Comparison of ENCODE assay signal across 14 cellular contexts in the genomic region with DNA sequence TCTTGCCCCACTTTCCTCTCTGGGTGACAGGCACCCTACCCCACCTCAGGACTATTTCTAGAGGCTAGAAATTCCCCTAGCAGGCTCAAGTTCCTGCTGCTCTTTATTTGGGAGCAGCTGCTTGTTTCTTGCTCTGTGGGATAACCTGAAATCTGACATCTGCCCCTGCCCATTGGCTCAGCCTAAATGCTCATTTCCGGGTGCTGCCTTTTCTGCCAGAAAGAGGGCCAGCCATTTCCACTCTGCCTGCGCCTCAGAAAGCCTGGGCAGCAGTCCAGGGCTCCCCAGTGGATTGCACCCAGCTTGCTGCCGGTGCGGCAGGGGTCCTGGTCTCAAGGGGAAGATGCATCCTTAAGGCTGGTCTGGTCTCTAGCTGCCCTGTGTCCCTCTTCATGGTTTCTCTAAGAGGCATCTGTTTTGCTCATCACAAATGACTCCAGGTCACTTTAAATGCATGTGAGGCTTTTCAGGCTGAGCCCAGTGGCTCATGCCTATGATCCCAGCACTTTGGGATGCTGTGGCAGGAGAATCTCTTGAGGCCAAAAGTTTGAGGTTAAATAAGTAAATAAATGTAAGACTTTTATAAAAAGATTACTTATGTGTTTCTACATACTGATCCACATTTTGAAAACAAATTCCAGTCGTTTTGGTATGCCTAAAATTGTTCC. TPM values are rescaled to one million over a fixed set of nuclear protein-coding genes. Genes with fewer than 3 reads are reported as not detected.
DNase-seq lines count a peak whose midpoint lies in the region; ATAC-seq, FAIRE-seq and TF ChIP-seq lines count a peak whose summit lies in the region.
"Had no signal": no experiment of that assay in that cellular context is flagged by ENCODE, and none has a peak within 500 bp of the region (broad histone marks: within the 10 kb centered on the region; RNA-seq: fewer than 3 reads in every experiment).

No MANE protein-coding gene starts in this region.

- no peaks in the 10 kb centered on the region for H3K9me3 Mint-ChIP-seq in activated CD4-positive, alpha-beta memory T cell treated with anti-CD3 and anti-CD28 coated beads for 36 hours
- H3K9me3 Mint-ChIP-seq: activated B cell treated with CpG ODN at 0.5 μM for 24 hours had no signal

- ATAC-seq in HG02588 (IDR thresholded peaks at IDR 0.05; ENCODE audit: unreplicated experiment), result no peak
- ATAC-seq: heart left ventricle had no signal

- H3K27ac Mint-ChIP-seq in activated CD4-positive, alpha-beta memory T cell treated with anti-CD3 and anti-CD28 coated beads for 36 hours, result no peak overlapping the region
- H3K27ac Mint-ChIP-seq: activated B cell treated with CpG ODN at 0.5 μM for 24 hours had no signal

- DNase-seq in GM04503 (ENCODE audit: low read depth) (peak; percentile 75), SJCRH30 (peak; percentile 51 to 67), fibroblast of gingiva (ENCODE audit: low read depth) (peak; percentile 85), renal cortical epithelial cell (ENCODE audit: low read depth) (peak; percentile 76), GM12891 (ENCODE audit: insufficient read length, low spot score) (no peak), posterior cingulate gyrus (no peak)
- no peak for DNase-seq in activated CD4-positive, alpha-beta memory T cell treated with anti-CD3 and anti-CD28 coated beads for 36 hours
- DNase-seq: activated B cell treated with CpG ODN at 0.5 μM for 24 hours, heart left ventricle had no signal

- no peaks in the 10 kb centered on the region for H3K36me3 ChIP-seq in SJCRH30
- H3K36me3 ChIP-seq: heart left ventricle, suprapubic skin had no signal

- peaks cover 8% of the 10 kb centered on the region for H3K27me3 Mint-ChIP-seq in activated CD4-positive, alpha-beta memory T cell treated with anti-CD3 and anti-CD28 coated beads for 36 hours

- H3K36me3 Mint-ChIP-seq in activated CD4-positive, alpha-beta memory T cell treated with anti-CD3 and anti-CD28 coated beads for 36 hours, result no peaks in the 10 kb centered on the region

- POLR2A ChIA-PET in activated CD4-positive, alpha-beta memory T cell treated with anti-CD3 and anti-CD28 coated beads for 36 hours (lab: Charles Lee), result no interaction called here

- H3K4me3 ChIP-seq in SJCRH30, result no peak overlapping the region
- H3K4me3 ChIP-seq: heart left ventricle, skin epidermis, suprapubic skin had no signal

- H3K4me1 ChIP-seq in SJCRH30, result peaks cover 6% of the 10 kb centered on the region
- H3K4me1 ChIP-seq: heart left ventricle, suprapubic skin had no signal

- TF ChIP-seq POLR2A in GM12891 (IDR thresholded peaks at IDR 0.05; ENCODE audit: low read depth, low read length), result no peak

- peak overlapping the region; percentile 36 for H3K27ac ChIP-seq in SJCRH30
- H3K27ac ChIP-seq: heart left ventricle, suprapubic skin had no signal

- intact Hi-C loops in activated CD4-positive, alpha-beta memory T cell treated with anti-CD3 and anti-CD28 coated beads for 36 hours (cut with micrococcal nuclease), result no loop called here
- intact Hi-C loops in posterior cingulate gyrus (cut with DNase I), result no loop called here

- no peak overlapping the region for H3K4me3 Mint-ChIP-seq in activated CD4-positive, alpha-beta memory T cell treated with anti-CD3 and anti-CD28 coated beads for 36 hours
- H3K4me3 Mint-ChIP-seq: activated B cell treated with CpG ODN at 0.5 μM for 24 hours had no signal

- no peaks in the 10 kb centered on the region for H3K9me3 ChIP-seq in SJCRH30 (replicated peaks)
- H3K9me3 ChIP-seq: heart left ventricle, suprapubic skin had no signal

- CTCF ChIA-PET in activated CD4-positive, alpha-beta memory T cell treated with anti-CD3 and anti-CD28 coated beads for 36 hours (lab: Charles Lee), result no interaction called here

- H3K4me1 Mint-ChIP-seq in activated CD4-positive, alpha-beta memory T cell treated with anti-CD3 and anti-CD28 coated beads for 36 hours (ENCODE audit: low read depth), result no peaks in the 10 kb centered on the region
- H3K4me1 Mint-ChIP-seq: activated B cell treated with CpG ODN at 0.5 μM for 24 hours had no signal

- FAIRE-seq in GM12891 (lab: Jason Lieb, UNC), result no peak
- FAIRE-seq: D721Med had no signal

- H3K27me3 ChIP-seq in SJCRH30, result peaks cover 9% of the 10 kb centered on the region; the same call in 1 of the 2 replicates

TF ChIP-seq in GM12891, 5 proteins besides CTCF, POLR2A, EP300 and RAD21:
- TF ChIP-seq PAX5 (IDR thresholded peaks at IDR 0.05; ENCODE audit: insufficient read depth, low read length, severe bottlenecking) (no peak), POU2F2 (IDR thresholded peaks at IDR 0.05; ENCODE audit: low read depth, low read length) (no peak), TAF1 (IDR thresholded peaks at IDR 0.05; ENCODE audit: low read depth, low read length) (no peak), POLR2AphosphoS5 (IDR thresholded peaks at IDR 0.05; ENCODE audit: low read depth, low read length) (no peak), SPI1 (IDR thresholded peaks at IDR 0.05; ENCODE audit: low read depth, low read length) (no peak)

RNA-seq across cellular contexts. Expression of gene PNPLA5, which starts 10.3 kb away (rescaled TPM):
- total RNA-seq in SJCRH30 (2014; rRNA removed; shearing (Covaris generic)), result not detected in 2 replicates
- total RNA-seq in renal cortical epithelial cell, result not detected in 2 replicates
- not detected for total RNA-seq in activated CD4-positive, alpha-beta memory T cell treated with anti-CD3 and anti-CD28 coated beads for 36 hours
- not detected for polyA plus RNA-seq in GM12891 (2012; ENCODE audit: low read depth, missing spikeins)
- total RNA-seq: activated B cell treated with CpG ODN at 0.5 μM for 24 hours, heart left ventricle, liver had no signal
- polyA plus RNA-seq: heart left ventricle, liver had no signal

RNA-seq across cellular contexts. Expression of gene PNPLA3, which starts 21.5 kb away (rescaled TPM):
- 1.3 and 1.9 TPM in 2 replicates for total RNA-seq in SJCRH30 (2014; rRNA removed; shearing (Covaris generic))
- 0.80 and 3.0 TPM in 2 replicates for total RNA-seq in renal cortical epithelial cell
- under 1 TPM; 0.31 to 0.50 TPM for total RNA-seq in activated CD4-positive, alpha-beta memory T cell treated with anti-CD3 and anti-CD28 coated beads for 36 hours
- polyA plus RNA-seq in GM12891 (2012; ENCODE audit: low read depth, missing spikeins), result 0.08 TPM

RNA-seq across cellular contexts. Expression of gene SULT4A1, which starts 39.8 kb away (rescaled TPM):
- not detected in 2 replicates for total RNA-seq in SJCRH30 (2014; rRNA removed; shearing (Covaris generic))
- 0.50 TPM in 1 of 2 replicates, not detected in the other for total RNA-seq in renal cortical epithelial cell
- not detected for total RNA-seq in activated CD4-positive, alpha-beta memory T cell treated with anti-CD3 and anti-CD28 coated beads for 36 hours
- 0.12 TPM for polyA plus RNA-seq in GM12891 (2012; ENCODE audit: low read depth, missing spikeins)
- total RNA-seq: activated B cell treated with CpG ODN at 0.5 μM for 24 hours had no signal
- polyA plus RNA-seq: liver had no signal

RNA-seq across cellular contexts. Expression of gene SAMM50, which starts 53.1 kb away (rescaled TPM):
- 45.8 and 49.1 TPM in 2 replicates for total RNA-seq in SJCRH30 (2014; rRNA removed; shearing (Covaris generic))
- total RNA-seq in renal cortical epithelial cell, result 35.1 and 57.6 TPM in 2 replicates
- 10 to 100 TPM; 41.9 to 42.9 TPM for total RNA-seq in activated CD4-positive, alpha-beta memory T cell treated with anti-CD3 and anti-CD28 coated beads for 36 hours
- 63.1 TPM for polyA plus RNA-seq in GM12891 (2012; ENCODE audit: low read depth, missing spikeins)

Comparison
In these comparisons a context has a peak if more than half of its experiments do, and no peak if none do; other contexts are left out.
1. DNase-seq: peak in GM04503 (single experiment), SJCRH30 (2 of 2), fibroblast of gingiva (single experiment) and renal cortical epithelial cell (single experiment); none in activated CD4-positive, alpha-beta memory T cell treated with anti-CD3 and anti-CD28 coated beads for 36 hours (single experiment), GM12891 (single experiment) and posterior cingulate gyrus (0 of 10).